25 cellular contexts compared by ENCODE assay signal in the genomic region with DNA sequence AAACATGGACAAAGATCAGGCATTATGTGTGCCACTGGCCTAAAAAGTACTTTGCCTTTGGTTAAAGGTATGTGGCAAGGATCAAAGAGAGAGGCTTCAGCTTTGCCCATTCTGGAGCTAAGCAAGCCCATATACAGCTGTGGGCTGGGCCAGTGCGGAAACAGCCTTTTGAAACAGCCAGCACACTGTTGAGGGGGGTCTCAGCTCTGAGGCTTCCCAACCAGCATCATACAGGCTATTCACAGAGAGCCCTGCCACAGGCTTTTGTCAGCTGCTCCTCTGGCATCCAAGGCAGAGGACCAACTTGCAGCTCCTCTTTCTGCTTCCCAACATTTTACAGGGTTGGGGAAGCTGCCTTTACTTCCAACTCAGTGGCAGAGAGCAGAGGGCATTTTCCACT.
"Had no signal": no experiment of that assay in that cellular context is flagged by ENCODE, and none has a peak within 500 bp of the region (broad histone marks: within the 10 kb centered on the region; RNA-seq: fewer than 3 reads in every experiment).

No MANE protein-coding gene starts in this region.

- H3K4me1 ChIP-seq: left lung, lower lobe of right lung, right atrium auricular region, right lobe of liver, stomach, testis, thyroid gland, transverse colon, upper lobe of left lung had no signal

- H3K36me3 ChIP-seq: left lung, lower lobe of right lung, ovary, right atrium auricular region, right lobe of liver, stomach, thyroid gland, transverse colon, upper lobe of left lung had no signal

- H3K4me1 Mint-ChIP-seq: immature natural killer cell; naive thymus-derived CD8-positive, alpha-beta T cell; nephron; stimulated activated naive B cell treated with anti-CD40 and anti-IgM and Interleukin-4, amounts not matched to agents 10 μg/mL and 1 μg/mL and 100 μg/mL, for 72 hours had no signal

- H3K27ac ChIP-seq: left lung, lower lobe of right lung, ovary, right atrium auricular region, right lobe of liver, stomach, testis, thyroid gland, transverse colon, upper lobe of left lung had no signal

- H3K36me3 Mint-ChIP-seq: immature natural killer cell; naive thymus-derived CD8-positive, alpha-beta T cell; stimulated activated naive B cell treated with anti-CD40 and anti-IgM and Interleukin-4, amounts not matched to agents 10 μg/mL and 1 μg/mL and 100 μg/mL, for 72 hours had no signal

- H3K27me3 ChIP-seq: ovary, right atrium auricular region, right lobe of liver, testis, thyroid gland, upper lobe of left lung had no signal

- H3K4me3 ChIP-seq: left lung, lower lobe of right lung, ovary, right atrium auricular region, right lobe of liver, stomach, testis, thyroid gland, transverse colon, upper lobe of left lung had no signal

- DNase-seq: hippocampal formation; immature natural killer cell; kidney; left colon; left lung; lower lobe of right lung; mammary epithelial cell; midbrain; naive thymus-derived CD8-positive, alpha-beta T cell; ovary; right lobe of liver; stimulated activated CD4-positive, alpha-beta T cell treated with anti-CD3 and anti-CD28 coated beads, Interleukin-12 subunit alpha, Interleukin-12 subunit beta, amount 100 ng/mL, for 4 hours; stimulated activated CD4-positive, alpha-beta T cell treated with anti-CD3 and anti-CD28 coated beads, Interleukin-15, amount 100 ng/mL, for 24 hours; stimulated activated CD4-positive, alpha-beta T cell treated with anti-CD3 and anti-CD28 coated beads, Interleukin-2, amount 100 ng/mL, for 24 hours; stimulated activated CD4-positive, alpha-beta T cell treated with anti-CD3 and anti-CD28 coated beads, Interleukin-4, amount 100 ng/mL, for 1 hour; stimulated activated naive B cell treated with anti-CD40 and anti-IgM and Interleukin-4, amounts not matched to agents 10 μg/mL and 1 μg/mL and 100 μg/mL, for 72 hours; stimulated activated naive CD8-positive, alpha-beta T cell treated with anti-CD3 and anti-CD28 coated beads, Interleukin-15, Interleukin-2, amounts not matched to agents 100 U/mL and 50 U/mL, for 24 hours; stomach; testis; thyroid gland; transverse colon; upper lobe of left lung had no signal

- H3K4me3 Mint-ChIP-seq: immature natural killer cell; naive thymus-derived CD8-positive, alpha-beta T cell; nephron; neural crest cell; stimulated activated naive B cell treated with anti-CD40 and anti-IgM and Interleukin-4, amounts not matched to agents 10 μg/mL and 1 μg/mL and 100 μg/mL, for 72 hours had no signal

- H3K27ac Mint-ChIP-seq: immature natural killer cell; naive thymus-derived CD8-positive, alpha-beta T cell; nephron; stimulated activated naive B cell treated with anti-CD40 and anti-IgM and Interleukin-4, amounts not matched to agents 10 μg/mL and 1 μg/mL and 100 μg/mL, for 72 hours had no signal

- ATAC-seq: left colon; left lung; lower lobe of right lung; naive thymus-derived CD8-positive, alpha-beta T cell; right lobe of liver; stimulated activated naive B cell treated with anti-CD40 and anti-IgM and Interleukin-4, amounts not matched to agents 10 μg/mL and 1 μg/mL and 100 μg/mL, for 72 hours; stimulated activated naive CD8-positive, alpha-beta T cell treated with anti-CD3 and anti-CD28 coated beads, Interleukin-15, Interleukin-2, amounts not matched to agents 100 U/mL and 50 U/mL, for 24 hours had no signal

- H3K9me3 Mint-ChIP-seq: immature natural killer cell; naive thymus-derived CD8-positive, alpha-beta T cell; nephron; neural crest cell; stimulated activated naive B cell treated with anti-CD40 and anti-IgM and Interleukin-4, amounts not matched to agents 10 μg/mL and 1 μg/mL and 100 μg/mL, for 72 hours had no signal

- H3K9me3 ChIP-seq: left lung, lower lobe of right lung, ovary, right atrium auricular region, right lobe of liver, stomach, testis, thyroid gland, transverse colon, upper lobe of left lung had no signal
